ENCODE assay signal across 15 cellular contexts in the genomic region with DNA sequence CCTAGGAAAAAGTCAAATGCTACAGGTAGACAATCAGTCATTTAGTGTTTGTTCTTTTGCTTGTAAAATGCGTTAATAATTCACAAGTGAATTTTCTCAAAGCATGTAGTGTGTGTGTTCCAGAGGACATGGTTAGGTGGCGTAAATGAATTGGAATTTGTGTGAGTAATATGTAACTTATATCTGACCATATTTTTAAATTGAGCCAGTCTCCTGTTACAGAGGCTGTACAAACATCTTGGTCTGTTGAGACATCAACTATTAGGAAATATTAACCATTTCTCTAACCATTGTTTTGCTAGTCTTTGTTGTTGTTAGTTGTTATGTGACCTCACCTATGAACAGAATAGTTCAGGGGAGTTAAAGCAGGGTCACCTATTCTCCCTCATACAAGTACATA. TPM values are rescaled to one million over a fixed set of nuclear protein-coding genes. Genes with fewer than 3 reads are reported as not detected.
A peak's percentile ranks its signal among the peaks of the same experiment; 100 is the strongest.
DNase-seq lines count a peak whose midpoint lies in the region; ATAC-seq and TF ChIP-seq lines count a peak whose summit lies in the region.
"Had no signal": no experiment of that assay in that cellular context is flagged by ENCODE, and none has a peak within 500 bp of the region (broad histone marks: within the 10 kb centered on the region; RNA-seq: fewer than 3 reads in every experiment).

No MANE protein-coding gene starts in this region.

- H3K27ac ChIP-seq in body of pancreas (peak overlapping the region; percentile 69 to 84 (median 76)), ovary (no peak overlapping the region)
- H3K27ac ChIP-seq: esophagus muscularis mucosa, right lobe of liver, thyroid gland had no signal

- 63 to 78% methylated on average over 2 of the region's 2 CpGs for WGBS in body of pancreas, 2 donors
- WGBS in ovary, 3 donors, result 94 to 95% (median 95%) methylated on average over 2 of the region's 2 CpGs

- peak overlapping the region; percentile 41 for H3K4me2 ChIP-seq in skeletal muscle satellite cell (ENCODE audit: low read length)

- ATAC-seq in body of pancreas, result peak; percentile 99

- H3K9me3 ChIP-seq in body of pancreas (no peaks in the 10 kb centered on the region), skeletal muscle satellite cell (replicated peaks; ENCODE audit: low read length) (no peaks in the 10 kb centered on the region), ovary (no peaks in the 10 kb centered on the region)
- H3K9me3 ChIP-seq: esophagus muscularis mucosa, right lobe of liver, thyroid gland had no signal

- H3K27me3 ChIP-seq in body of pancreas (no peaks in the 10 kb centered on the region), skeletal muscle satellite cell (ENCODE audit: control insufficient read depth, insufficient read depth, low read length) (no peaks in the 10 kb centered on the region), ovary (no peaks in the 10 kb centered on the region)
- H3K27me3 ChIP-seq: esophagus muscularis mucosa, right lobe of liver, thyroid gland had no signal

- TF ChIP-seq EP300 in ovary (IDR thresholded peaks at IDR 0.05), result no peak

- no peaks in the 10 kb centered on the region for H3K36me3 ChIP-seq in body of pancreas (replicated peaks in 1 of 2; ENCODE audit: insufficient read depth in 1 of 2, low read depth in 2 of 2)
- no peaks in the 10 kb centered on the region for H3K36me3 ChIP-seq in skeletal muscle satellite cell (ENCODE audit: insufficient read depth, low read length)
- no peaks in the 10 kb centered on the region for H3K36me3 ChIP-seq in ovary
- H3K36me3 ChIP-seq: right lobe of liver had no signal

- H3K4me3 ChIP-seq in body of pancreas (no peak overlapping the region), skeletal muscle satellite cell (ENCODE audit: low read length) (no peak overlapping the region), ovary (no peak overlapping the region)
- H3K4me3 ChIP-seq: esophagus muscularis mucosa, right lobe of liver, thyroid gland had no signal

- TF ChIP-seq CTCF in body of pancreas (IDR thresholded peaks at IDR 0.05) (no peak), ovary (IDR thresholded peaks at IDR 0.05) (no peak)

- H3K9ac ChIP-seq in skeletal muscle satellite cell (ENCODE audit: low read depth, low read length), result peak overlapping the region; percentile 52

- H3K4me1 ChIP-seq in body of pancreas, result peaks cover 12% of the 10 kb centered on the region
- H3K4me1 ChIP-seq in skeletal muscle satellite cell (ENCODE audit: control insufficient read depth, insufficient read depth, low read length), result peaks cover 24% of the 10 kb centered on the region
- no peaks in the 10 kb centered on the region for H3K4me1 ChIP-seq in ovary (ENCODE audit: insufficient read depth)
- H3K4me1 ChIP-seq: esophagus muscularis mucosa, right lobe of liver, thyroid gland had no signal

- intact Hi-C loops in body of pancreas (cut with DNase I) (no loop called here), ovary (cut with DNase I) (no loop called here)

- peak; percentile 86 for DNase-seq in HT-29 (ENCODE audit: low spot score)
- no peak for DNase-seq in body of pancreas
- peak; percentile 94 for DNase-seq in glomerular visceral epithelial cell (ENCODE audit: extremely low spot score)
- no peak for DNase-seq in ovary
- no peak for DNase-seq in GDM1 (lab: John Stamatoyannopoulos, UW)
- DNase-seq in NCI-H2081 treated with DMSO at 0.1 percent for 48 hours (lab: John Stamatoyannopoulos, UW), result no peak
- DNase-seq: activated CD4-positive, alpha-beta memory T cell treated with anti-CD3 and anti-CD28 coated beads, Interleukin-2, amount 10 ng/mL, durations not matched to agents 7 days and 5 days; CD4-positive, CD25-positive, alpha-beta regulatory T cell; NCI-H2029; NCI-H526; right lobe of liver; stimulated activated CD4-positive, alpha-beta T cell treated with anti-CD3 and anti-CD28 coated beads, Interleukin-4, amount 100 ng/mL, for 4 hours; thyroid gland had no signal

- TF ChIP-seq POLR2A in body of pancreas (IDR thresholded peaks at IDR 0.05) (peak in 1 of 3 donors; percentile 19), ovary (IDR thresholded peaks at IDR 0.05) (no peak)

RNA-seq across cellular contexts. Expression of gene MCM8, which starts 22.7 kb away (rescaled TPM):
- total RNA-seq in HT-29 (2014; rRNA removed; shearing (Covaris generic)), result 11.6 and 14.0 TPM in 2 replicates
- total RNA-seq in body of pancreas (1 to 10 TPM; 2.6 to 3.6 TPM), ovary (1 to 10 TPM; 2.3 to 4.9 (median 4.3) TPM)
- 10.9 and 11.4 TPM in 2 replicates for total RNA-seq in skeletal muscle satellite cell (2012; rRNA removed)
- polyA plus RNA-seq in ovary, result 1 to 10 TPM; 2.4 to 3.5 TPM

RNA-seq across cellular contexts. Expression of gene TRMT6, which starts 22.8 kb away (rescaled TPM):
- 15.5 and 17.8 TPM in 2 replicates for total RNA-seq in HT-29 (2014; rRNA removed; shearing (Covaris generic))
- total RNA-seq in body of pancreas (1 to 10 TPM; 5.2 to 8.6 TPM), ovary (10 to 100 TPM in 5 of 7 donors, 1 to 10 TPM in 2; 5.8 to 19.3 (median 11.5) TPM)
- 17.9 and 23.6 TPM in 2 replicates for total RNA-seq in skeletal muscle satellite cell (2012; rRNA removed)
- 10 to 100 TPM in 1 of 2 donors, 1 to 10 TPM in 1; 6.6 to 12.5 TPM for polyA plus RNA-seq in ovary

RNA-seq across cellular contexts. Expression of gene CRLS1, which starts 32.8 kb away (rescaled TPM):
- 39.5 and 48.0 TPM in 2 replicates for total RNA-seq in HT-29 (2014; rRNA removed; shearing (Covaris generic))
- 100 to 1,000 TPM in 1 of 2 donors, 10 to 100 TPM in 1; 31.6 to 102 TPM for total RNA-seq in body of pancreas
- total RNA-seq in skeletal muscle satellite cell (2012; rRNA removed), result 47.8 and 59.1 TPM in 2 replicates
- 100 to 1,000 TPM in 1 of 7 donors, 10 to 100 TPM in 6; 29.7 to 109 (median 37.2) TPM for total RNA-seq in ovary
- polyA plus RNA-seq in ovary, result 10 to 100 TPM; 33.4 to 35.2 TPM

Comparison
In these comparisons a context has a peak if more than half of its experiments do, and no peak if none do; other contexts are left out.
1. DNase-seq: peak in HT-29 (single experiment) and glomerular visceral epithelial cell (single experiment); none in body of pancreas (0 of 4), ovary (0 of 5), GDM1 (single experiment) and NCI-H2081 treated with DMSO at 0.1 percent for 48 hours (single experiment).
2. H3K27ac ChIP-seq: peak in body of pancreas (4 of 4); none in ovary (0 of 2).